ENCODE assay signal across 1 cellular context in genomic region chr9:132669636-132670358, GRCh38.
A peak's percentile ranks its signal among the peaks of the same experiment; 100 is the strongest.
TF ChIP-seq lines count a peak whose summit lies in the region.

DDX31 (minus strand) TSS chr9:132669983; CDS start chr9:132669934, 49 bp downstream.

TF ChIP-seq in K562, 482 proteins besides CTCF, POLR2A, EP300 and RAD21 (continued from another document and continues in another):
- peak; percentile 30; the same call in 1 of the 2 replicates for TF ChIP-seq REST (CRISPR knock-in tag; IDR thresholded peaks at IDR 0.05; ENCODE audit: low read depth)
- no peak for TF ChIP-seq ZFP30 (CRISPR knock-in tag; IDR thresholded peaks at IDR 0.05; ENCODE audit: borderline replicate concordance)
- TF ChIP-seq FOXK2 (conservative IDR thresholded peaks at IDR 0.05 in 1 of 2, IDR thresholded peaks at IDR 0.05 in 1 of 2; ENCODE audit: low read depth in 2 of 2) = peak in 1 of 2 experiments; percentile 69; a peak in 3 of 4 replicates
- no peak for TF ChIP-seq ZNF76 (CRISPR knock-in tag; IDR thresholded peaks at IDR 0.05; ENCODE audit: borderline replicate concordance)
- TF ChIP-seq IFI16 (CRISPR knock-in tag; IDR thresholded peaks at IDR 0.05) = no peak
- TF ChIP-seq GTF2F1 (IDR thresholded peaks at IDR 0.05; ENCODE audit: low read depth, low read length) = 0 out of 2 replicates have a peak, but pooled peaks have one; percentile 37
- no peak for TF ChIP-seq RREB1 (CRISPR knock-in tag; IDR thresholded peaks at IDR 0.05)
- TF ChIP-seq GMEB1 (CRISPR knock-in tag; IDR thresholded peaks at IDR 0.05) = peak; percentile 53
- TF ChIP-seq USF1 (CRISPR knock-in tag; IDR thresholded peaks at IDR 0.05) = peak; percentile 89
- peak; percentile 85; the same call in 1 of the 2 replicates for TF ChIP-seq PHF8 (IDR thresholded peaks at IDR 0.05; ENCODE audit: borderline replicate concordance, low read length)
- peak; percentile 85 for TF ChIP-seq ZBTB1 (CRISPR knock-in tag; IDR thresholded peaks at IDR 0.05; ENCODE audit: borderline replicate concordance, low read depth)
- peak; percentile 15 for TF ChIP-seq HNRNPK (IDR thresholded peaks at IDR 0.05; ENCODE audit: low read depth, low read length, poor library complexity, severe bottlenecking)
- TF ChIP-seq POLR2G (IDR thresholded peaks at IDR 0.05; ENCODE audit: low read depth, low read length) = peak; percentile 95
- no peak for TF ChIP-seq ATF1 (CRISPR knock-in tag; IDR thresholded peaks at IDR 0.05)
- peak; percentile 78 for TF ChIP-seq ATF1 (tag; IDR thresholded peaks at IDR 0.05)
- TF ChIP-seq SP1 (CRISPR knock-in tag; IDR thresholded peaks at IDR 0.05) = peak; percentile 56; the same call in 1 of the 2 replicates
- no peak; a peak in 1 of 4 replicates for TF ChIP-seq SRF (CRISPR knock-in tag; IDR thresholded peaks at IDR 0.05)
- TF ChIP-seq ARID4B (CRISPR knock-in tag; IDR thresholded peaks at IDR 0.05) = peak; percentile 100
- peak; percentile 100 for TF ChIP-seq RBBP5 (IDR thresholded peaks at IDR 0.05; ENCODE audit: borderline replicate concordance, insufficient read depth, low read length, poor library complexity, severe bottlenecking)
- TF ChIP-seq THAP7 (CRISPR knock-in tag; IDR thresholded peaks at IDR 0.05) = no peak
- TF ChIP-seq TCF3 (CRISPR knock-in tag; IDR thresholded peaks at IDR 0.05) = peak; percentile 26; the same call in 1 of the 2 replicates
- peak; percentile 98 for TF ChIP-seq EP400 (IDR thresholded peaks at IDR 0.05)
- TF ChIP-seq GABPB1 (CRISPR knock-in tag; IDR thresholded peaks at IDR 0.05) = peak; percentile 89
- 0 out of 2 replicates have a peak, but pooled peaks have one; percentile 14 for TF ChIP-seq BHLHE40 (IDR thresholded peaks at IDR 0.05; ENCODE audit: low read length)
- peak; percentile 51; the same call in 1 of the 2 replicates for TF ChIP-seq RB1 (IDR thresholded peaks at IDR 0.05; ENCODE audit: low read depth)
- TF ChIP-seq IRF1 (CRISPR knock-in tag; IDR thresholded peaks at IDR 0.05; ENCODE audit: borderline replicate concordance) = peak; percentile 57; the same call in 1 of the 2 replicates
- TF ChIP-seq NCOA2 (IDR thresholded peaks at IDR 0.05; ENCODE audit: partially characterized antibody in 2 of 2) = peak in 1 of 2 experiments; percentile 96
- TF ChIP-seq TEAD4 (IDR thresholded peaks at IDR 0.05; ENCODE audit: low read length) = no peak; the same call in 1 of the 2 replicates
- TF ChIP-seq TEAD4 (CRISPR knock-in tag; IDR thresholded peaks at IDR 0.05; ENCODE audit: borderline replicate concordance) = peak; percentile 79; the same call in 1 of the 2 replicates
- peak; percentile 98 for TF ChIP-seq SIN3A (IDR thresholded peaks at IDR 0.05; ENCODE audit: borderline replicate concordance in 2 of 2, control insufficient read depth in 1 of 2, low read depth in 2 of 2, low read length in 2 of 2)
- TF ChIP-seq SUPT5H (IDR thresholded peaks at IDR 0.05) = peak; percentile 79
- TF ChIP-seq TCF15 (CRISPR knock-in tag; IDR thresholded peaks at IDR 0.05) = no peak
- TF ChIP-seq MBD2 (IDR thresholded peaks at IDR 0.05; ENCODE audit: borderline replicate concordance, low read depth) = peak; percentile 16; the same call in 1 of the 2 replicates
